8 cellular contexts compared by ENCODE assay signal in genomic region chr2:24359701-24360049, GRCh38.
A peak's percentile ranks its signal among the peaks of the same experiment; 100 is the strongest.
DNase-seq lines count a peak whose midpoint lies in the region; ATAC-seq and TF ChIP-seq lines count a peak whose summit lies in the region.

No MANE protein-coding gene starts in this region.

- no peak for DNase-seq in GM06990 (ENCODE audit: extremely low read depth, insufficient read length)
- DNase-seq in RWPE2 (ENCODE audit: low spot score) = no peak
- peak; percentile 39 for DNase-seq in astrocyte of the hippocampus (ENCODE audit: low read depth, low spot score)
- no peak for DNase-seq in SIG-M5 (lab: John Stamatoyannopoulos, UW)

- ATAC-seq in HG02763 (IDR thresholded peaks at IDR 0.05; ENCODE audit: unreplicated experiment) (peak; percentile 8), RWPE2 (ENCODE audit: low read depth) (peak; percentile 39; the same call in 2 of the 3 replicates), HG03045 (IDR thresholded peaks at IDR 0.05; ENCODE audit: unreplicated experiment) (no peak)

- no peaks in the 10 kb centered on the region for H3K9me3 ChIP-seq in RWPE2 (ENCODE audit: severe bottlenecking)
- no peaks in the 10 kb centered on the region for H3K9me3 ChIP-seq in iPS-18a (ENCODE audit: control insufficient read depth, low read depth, low read length)

- H3K4me1 ChIP-seq in RWPE2 (ENCODE audit: insufficient read depth, poor library complexity, severe bottlenecking) = no peaks in the 10 kb centered on the region
- peaks cover 5% of the 10 kb centered on the region for H3K4me1 ChIP-seq in iPS-18a (ENCODE audit: control insufficient read depth, low read depth, low read length)

- H3K27me3 ChIP-seq in GM06990 (replicated peaks; ENCODE audit: control insufficient read depth, insufficient read depth, low read length) = no peaks in the 10 kb centered on the region
- no peaks in the 10 kb centered on the region for H3K27me3 ChIP-seq in RWPE2 (ENCODE audit: insufficient read depth, poor library complexity, severe bottlenecking)
- peaks cover 32% of the 10 kb centered on the region for H3K27me3 ChIP-seq in iPS-18a (ENCODE audit: control insufficient read depth, insufficient read depth, low read length)

- H3K27ac ChIP-seq in RWPE2 (ENCODE audit: poor library complexity, severe bottlenecking) = peak overlapping the region; percentile 45
- no peak overlapping the region for H3K27ac ChIP-seq in iPS-18a (ENCODE audit: low read length)
- H3K27ac ChIP-seq in skin epidermis = peak overlapping the region; percentile 89 to 100 (median 97)

- TF ChIP-seq CTCF in GM06990 (IDR thresholded peaks at IDR 0.05; ENCODE audit: insufficient read depth, low read length, poor library complexity, severe bottlenecking) (no peak), RWPE2 (IDR thresholded peaks at IDR 0.05; ENCODE audit: poor library complexity, severe bottlenecking) (no peak)

- H3K4me3 ChIP-seq in GM06990 (replicated peaks; ENCODE audit: low read depth, low read length) (peak overlapping the region; percentile 85), RWPE2 (ENCODE audit: severe bottlenecking) (peak overlapping the region; percentile 80), iPS-18a (ENCODE audit: low read length) (peak overlapping the region; percentile 84), skin epidermis (peak overlapping the region; percentile 83 to 100 (median 86))

- H3K36me3 ChIP-seq in GM06990 (ENCODE audit: control insufficient read depth, insufficient read depth, low read length) (no peaks in the 10 kb centered on the region), RWPE2 (ENCODE audit: low read depth) (no peaks in the 10 kb centered on the region), iPS-18a (ENCODE audit: control insufficient read depth, low read depth, low read length) (no peaks in the 10 kb centered on the region)

- H3K9ac ChIP-seq in iPS-18a (ENCODE audit: low read length) = peak overlapping the region; percentile 61
